Comparison of ENCODE assay signal across 8 cellular contexts in the genomic region with DNA sequence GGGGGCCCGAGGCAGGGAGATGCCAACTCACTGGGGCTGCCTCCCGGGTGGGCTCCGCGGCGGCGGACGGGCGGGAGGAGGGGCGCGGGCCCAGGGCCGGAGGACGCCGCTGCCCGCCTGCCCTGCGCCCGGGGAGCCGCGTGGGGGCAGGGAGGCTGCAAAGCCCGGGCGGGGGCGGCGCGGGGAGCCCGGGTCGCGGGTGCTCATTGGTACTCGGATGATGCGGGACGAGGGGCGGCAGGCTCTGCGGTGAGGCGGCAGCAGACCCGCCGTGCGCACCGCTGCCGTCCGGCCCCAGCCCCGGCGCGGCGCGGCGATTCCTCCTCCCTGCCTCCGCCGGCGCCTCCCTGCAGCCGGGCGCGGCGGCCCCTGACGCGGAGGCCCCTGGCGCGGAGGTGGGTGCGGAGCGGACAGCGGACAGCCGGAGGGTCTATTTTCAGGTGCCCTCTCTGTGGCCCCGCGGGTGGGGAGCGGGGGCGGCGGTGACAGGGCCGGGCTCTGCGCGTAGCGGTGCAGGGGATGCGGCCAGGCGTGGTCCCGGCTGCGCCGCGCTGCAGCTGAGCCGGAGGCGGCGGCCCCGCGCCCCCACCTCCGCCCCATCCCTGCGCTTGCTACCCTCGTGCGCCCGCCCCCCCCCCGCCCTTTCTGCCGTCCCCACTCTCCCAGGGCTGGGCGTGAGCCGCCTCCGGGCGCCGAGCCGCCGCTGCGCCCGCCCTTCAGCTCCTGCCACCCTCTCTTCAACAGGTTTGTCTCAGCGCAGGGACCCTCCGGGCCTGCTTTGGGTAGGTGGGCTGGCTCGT. TPM values are rescaled to one million over a fixed set of nuclear protein-coding genes. Genes with fewer than 3 reads are reported as not detected.
DNase-seq lines count a peak whose midpoint lies in the region; ATAC-seq, FAIRE-seq and TF ChIP-seq lines count a peak whose summit lies in the region.

No MANE protein-coding gene starts in this region.

- ATAC-seq in GM18909 (IDR thresholded peaks at IDR 0.05; ENCODE audit: poor library complexity, unreplicated experiment) = peak; percentile 38

- H3K36me3 Mint-ChIP-seq in IgD-negative memory B cell = no peaks in the 10 kb centered on the region

- peaks cover 44% of the 10 kb centered on the region for H3K27me3 Mint-ChIP-seq in IgD-negative memory B cell

- H3K4me3 ChIP-seq in epithelial cell of esophagus (ENCODE audit: low read length) = peak overlapping the region; percentile 39

- peak overlapping the region; percentile 88 to 93 (median 92) for H3K4me3 Mint-ChIP-seq in IgD-negative memory B cell

- no peak for TF ChIP-seq CTCF in epithelial cell of esophagus (IDR thresholded peaks at IDR 0.05; ENCODE audit: insufficient read depth, low read depth, low read length, missing control alignments)

- no peaks in the 10 kb centered on the region for H3K9me3 Mint-ChIP-seq in IgD-negative memory B cell

- no peak overlapping the region for H3K27ac Mint-ChIP-seq in IgD-negative memory B cell

- DNase-seq in Ammon's horn (ENCODE audit: low spot score) (peak; percentile 55), UCSD-AML1 (lab: John Stamatoyannopoulos, UW; ENCODE audit: unreplicated experiment) (peak; percentile 77), epithelial cell of esophagus (ENCODE audit: low read depth) (peak; percentile 24), midbrain (lab: John Stamatoyannopoulos, UW) (peak; percentile 70), urothelium cell line (ENCODE audit: low spot score) (peak; percentile 78)
- DNase-seq in stimulated activated naive CD4-positive, alpha-beta T cell treated with Interleukin-2 at 50 U/mL for 16 hours (lab: John Stamatoyannopoulos, UW) = no peak

- peaks cover 10 to 16% (median 15%) of the 10 kb centered on the region in 3 donors for H3K4me1 Mint-ChIP-seq in IgD-negative memory B cell

- peak; percentile 48 for FAIRE-seq in urothelium cell line (lab: Jason Lieb, UNC)

RNA-seq across cellular contexts. Expression of gene SPTBN1, which starts 0.6 kb away (rescaled TPM):
- polyA plus RNA-seq in IgD-negative memory B cell = 57.8 TPM
